ENCODE assay signal across 8 cellular contexts in genomic region chr10:43408710-43409384, GRCh38. TPM values are rescaled to one million over a fixed set of nuclear protein-coding genes. Genes with fewer than 3 reads are reported as not detected.
DNase-seq lines count a peak whose midpoint lies in the region; TF ChIP-seq lines count a peak whose summit lies in the region.

A gene with protein sequence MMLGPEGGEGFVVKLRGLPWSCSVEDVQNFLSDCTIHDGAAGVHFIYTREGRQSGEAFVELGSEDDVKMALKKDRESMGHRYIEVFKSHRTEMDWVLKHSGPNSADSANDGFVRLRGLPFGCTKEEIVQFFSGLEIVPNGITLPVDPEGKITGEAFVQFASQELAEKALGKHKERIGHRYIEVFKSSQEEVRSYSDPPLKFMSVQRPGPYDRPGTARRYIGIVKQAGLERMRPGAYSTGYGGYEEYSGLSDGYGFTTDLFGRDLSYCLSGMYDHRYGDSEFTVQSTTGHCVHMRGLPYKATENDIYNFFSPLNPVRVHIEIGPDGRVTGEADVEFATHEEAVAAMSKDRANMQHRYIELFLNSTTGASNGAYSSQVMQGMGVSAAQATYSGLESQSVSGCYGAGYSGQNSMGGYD (minus strand): TSS chr10:43409186. CDS start chr10:43387884, 21,302 bp downstream.

- H3K9me3 Mint-ChIP-seq in nephron progenitor cell: peaks cover 5% of the 10 kb centered on the region
- no peaks in the 10 kb centered on the region for H3K9me3 Mint-ChIP-seq in stimulated activated naive CD8-positive, alpha-beta T cell treated with anti-CD3 and anti-CD28 coated beads, Interleukin-15, Interleukin-2, amounts not matched to agents 100 ng/mL and 50 ng/mL, for 24 hours

- H4K20me1 ChIP-seq in Loucy (ENCODE audit: insufficient read depth, low read length, poor library complexity, severe bottlenecking): peaks cover 44% of the 10 kb centered on the region

- TF ChIP-seq CTCF in Loucy (conservative IDR thresholded peaks at IDR 0.05; ENCODE audit: low read length) (no peak), fibroblast of the aortic adventitia (IDR thresholded peaks at IDR 0.05; ENCODE audit: insufficient read depth, low read length) (no peak), nephron progenitor cell (IDR thresholded peaks at IDR 0.05) (no peak)

- H3K4me3 Mint-ChIP-seq in nephron progenitor cell: peak within 1 kb of the TSS; percentile 97
- H3K4me3 Mint-ChIP-seq in stimulated activated naive CD8-positive, alpha-beta T cell treated with anti-CD3 and anti-CD28 coated beads, Interleukin-15, Interleukin-2, amounts not matched to agents 100 ng/mL and 50 ng/mL, for 24 hours: peak within 1 kb of the TSS; percentile 93

- DNase-seq in ELR (ENCODE audit: low read depth): peak; percentile 95
- peak; percentile 97 for DNase-seq in H7
- DNase-seq in SHP77 treated with DMSO at 0.1 percent for 48 hours (lab: John Stamatoyannopoulos, UW): peak; percentile 82
- peak; percentile 98 for DNase-seq in activated effector memory CD4-positive, alpha-beta T cell treated with anti-CD3 and anti-CD28 coated beads, Interleukin-2, amount 50 U/mL, for 16 hours
- DNase-seq in fibroblast of the aortic adventitia (ENCODE audit: low read depth): peak; percentile 93
- DNase-seq in nephron progenitor cell: peak; percentile 94

- H3K27me3 Mint-ChIP-seq in nephron progenitor cell (ENCODE audit: low read depth, poor library complexity): peaks cover 5% of the 10 kb centered on the region
- H3K27me3 Mint-ChIP-seq in stimulated activated naive CD8-positive, alpha-beta T cell treated with anti-CD3 and anti-CD28 coated beads, Interleukin-15, Interleukin-2, amounts not matched to agents 100 ng/mL and 50 ng/mL, for 24 hours: no peaks in the 10 kb centered on the region

- peaks cover 15% of the 10 kb centered on the region for H3K36me3 Mint-ChIP-seq in nephron progenitor cell (ENCODE audit: low read depth)
- peaks cover 40% of the 10 kb centered on the region for H3K36me3 Mint-ChIP-seq in stimulated activated naive CD8-positive, alpha-beta T cell treated with anti-CD3 and anti-CD28 coated beads, Interleukin-15, Interleukin-2, amounts not matched to agents 100 ng/mL and 50 ng/mL, for 24 hours (ENCODE audit: low read depth)

- peak within 1 kb of the TSS; percentile 94 for H3K9ac ChIP-seq in Loucy (ENCODE audit: low read depth, low read length, poor library complexity, severe bottlenecking)

- peaks cover 60% of the 10 kb centered on the region for H3K79me2 ChIP-seq in Loucy (ENCODE audit: insufficient read depth, low read length)

- H3K9me2 ChIP-seq in Loucy (replicated peaks; ENCODE audit: low read depth, low read length): no peaks in the 10 kb centered on the region

- peak within 1 kb of the TSS; percentile 100 for H3K27ac Mint-ChIP-seq in nephron progenitor cell
- peak within 1 kb of the TSS; percentile 100 for H3K27ac Mint-ChIP-seq in stimulated activated naive CD8-positive, alpha-beta T cell treated with anti-CD3 and anti-CD28 coated beads, Interleukin-15, Interleukin-2, amounts not matched to agents 100 ng/mL and 50 ng/mL, for 24 hours

- peaks cover 3% of the 10 kb centered on the region; the same call in 1 of the 2 replicates for H3F3A ChIP-seq in Loucy (ENCODE audit: low read depth)

- peaks cover 20% of the 10 kb centered on the region for H3K4me1 Mint-ChIP-seq in nephron progenitor cell
- peaks cover 28% of the 10 kb centered on the region for H3K4me1 Mint-ChIP-seq in stimulated activated naive CD8-positive, alpha-beta T cell treated with anti-CD3 and anti-CD28 coated beads, Interleukin-15, Interleukin-2, amounts not matched to agents 100 ng/mL and 50 ng/mL, for 24 hours (ENCODE audit: low read depth)

- no peaks in the 10 kb centered on the region for H3K36me3 ChIP-seq in H7 (replicated peaks; ENCODE audit: control insufficient read depth, insufficient read depth, low read length)
- no peaks in the 10 kb centered on the region for H3K36me3 ChIP-seq in Loucy (ENCODE audit: insufficient read depth, low read length)

- H2AFZ ChIP-seq in Loucy (ENCODE audit: low read length): peak within 1 kb of the TSS; percentile 66

- H3K27me3 ChIP-seq in H7 (ENCODE audit: control insufficient read depth, insufficient read depth, low read length): no peaks in the 10 kb centered on the region
- H3K27me3 ChIP-seq in Loucy (ENCODE audit: insufficient read depth, low read length, poor library complexity, severe bottlenecking): peaks cover 3% of the 10 kb centered on the region

- peaks cover 27% of the 10 kb centered on the region for H3K4me1 ChIP-seq in Loucy (ENCODE audit: insufficient read depth, low read length, poor library complexity, severe bottlenecking)

- H3K4me2 ChIP-seq in Loucy (ENCODE audit: low read depth, low read length, poor library complexity, severe bottlenecking): peak within 1 kb of the TSS; percentile 91

- no peaks in the 10 kb centered on the region for H3K9me3 ChIP-seq in Loucy (ENCODE audit: insufficient read depth, low read depth, low read length)

- H3K4me3 ChIP-seq in H7 (ENCODE audit: insufficient read depth, low read depth, low read length) (peak within 1 kb of the TSS; percentile 78), Loucy (ENCODE audit: low read length, poor library complexity, severe bottlenecking) (peak within 1 kb of the TSS; percentile 98), fibroblast of the aortic adventitia (ENCODE audit: low read depth, low read length) (peak within 1 kb of the TSS; percentile 86)

RNA-seq across cellular contexts. Expression of the gene that starts here (rescaled TPM):
- total RNA-seq in H7 (2014; rRNA removed; shearing (Covaris generic)): 328 and 342 TPM in 2 replicates
- total RNA-seq in fibroblast of the aortic adventitia (ENCODE audit: low replicate concordance): 66.2 and 196 TPM in 2 replicates

Comparison
In these comparisons a context has a peak if more than half of its experiments do, and no peak if none do; other contexts are left out.
1. Peak in every context shown above with its lines: DNase-seq and H3K4me3 ChIP-seq.